ENCODE assay signal across 8 cellular contexts in the genomic region with DNA sequence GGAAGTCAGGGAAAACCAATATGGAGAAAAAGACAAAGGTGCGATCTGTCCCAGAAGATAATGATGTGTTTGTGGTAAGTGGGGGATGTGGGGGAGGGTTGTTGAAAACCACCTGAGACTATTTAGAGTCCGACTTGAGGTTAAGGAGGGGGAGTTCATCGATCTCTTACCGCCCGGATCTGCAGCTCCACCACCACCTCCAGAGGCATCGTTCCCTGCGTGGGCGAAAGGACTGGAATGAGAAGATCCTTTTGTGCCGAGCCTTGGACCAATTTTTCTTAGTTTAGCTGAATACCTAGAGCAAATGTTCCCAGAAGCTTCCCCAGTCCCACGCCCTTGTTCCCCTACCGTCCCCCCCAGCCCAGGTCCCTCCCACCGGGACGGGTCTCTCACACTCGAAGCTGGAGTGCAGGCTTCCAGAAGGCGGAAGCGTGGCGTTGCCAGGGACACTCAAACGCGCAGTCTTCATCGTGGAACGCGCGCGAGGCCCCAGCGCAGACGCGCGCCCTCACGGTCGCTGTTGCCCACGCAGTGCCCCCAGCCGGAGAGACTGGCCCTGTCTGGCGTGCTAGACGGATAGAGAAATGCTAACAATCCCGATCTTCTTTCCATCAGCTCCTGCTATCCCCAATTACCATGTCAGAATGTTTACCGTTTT. TPM values are rescaled to one million over a fixed set of nuclear protein-coding genes. Genes with fewer than 3 reads are reported as not detected.
DNase-seq lines count a peak whose midpoint lies in the region; ATAC-seq, FAIRE-seq and TF ChIP-seq lines count a peak whose summit lies in the region.

TSS of gene SPATA6L (minus strand) at position 439 of the 658 bp plus-strand sequence. CDS start at position 209, 230 bp downstream.

- H4K20me1 ChIP-seq in astrocyte (ENCODE audit: insufficient read depth, low read length) = no peaks in the 10 kb centered on the region

- H3K4me3 ChIP-seq in GM12864 (ENCODE audit: low read depth, low read length) (peak within 1 kb of the TSS; percentile 57), astrocyte (ENCODE audit: insufficient read depth, low read depth, low read length) (peak within 1 kb of the TSS; percentile 55), right cardiac atrium (ENCODE audit: low read length) (peak within 1 kb of the TSS; percentile 60)

- H2AFZ ChIP-seq in astrocyte (ENCODE audit: low read depth, low read length) = peak within 1 kb of the TSS; percentile 62

- 1% methylated on average over 36 of the region's 36 CpGs for WGBS in right cardiac atrium

- ATAC-seq in T-cell (replicated peaks in 1 of 4) (peak; percentile 14 to 39 (median 34)), right cardiac atrium (peak; percentile 81), HG03135 (IDR thresholded peaks at IDR 0.05; ENCODE audit: unreplicated experiment) (no peak), GM18870 (IDR thresholded peaks at IDR 0.05; ENCODE audit: unreplicated experiment) (no peak)

- TF ChIP-seq EP300 in Ishikawa (IDR thresholded peaks at IDR 0.05; ENCODE audit: borderline replicate concordance) = no peak

- TF ChIP-seq CTCF in GM12864 (IDR thresholded peaks at IDR 0.05; ENCODE audit: low read depth, low read length, missing control alignments) = no peak
- no peak for TF ChIP-seq CTCF in astrocyte (IDR thresholded peaks at IDR 0.05; ENCODE audit: insufficient read depth, low read depth, low read length)

- H3K4me1 ChIP-seq in astrocyte (ENCODE audit: insufficient read depth, low read length) = peaks cover 26% of the 10 kb centered on the region
- peaks cover 4% of the 10 kb centered on the region for H3K4me1 ChIP-seq in right cardiac atrium (ENCODE audit: control insufficient read depth, insufficient read depth, low read length)

- H3K27ac ChIP-seq in astrocyte (ENCODE audit: low read depth, low read length) = no peak within 1 kb of the TSS
- no peak within 1 kb of the TSS for H3K27ac ChIP-seq in right cardiac atrium (ENCODE audit: low read length)

- TF ChIP-seq RAD21 in Ishikawa (IDR thresholded peaks at IDR 0.05; ENCODE audit: low read depth) = no peak

- H3K4me1 Mint-ChIP-seq in T-cell = peaks cover 73 to 78% (median 76%) of the 10 kb centered on the region in 3 donors
- H3K4me1 Mint-ChIP-seq in astrocyte (ENCODE audit: low read depth, unreplicated experiment) = peaks cover 30% of the 10 kb centered on the region

- H3K27me3 ChIP-seq in astrocyte (ENCODE audit: insufficient read depth, low read length) = no peaks in the 10 kb centered on the region
- H3K27me3 ChIP-seq in right cardiac atrium (ENCODE audit: control insufficient read depth, insufficient read depth) = no peaks in the 10 kb centered on the region

- DNase-seq in GM12864 (ENCODE audit: low read depth) (no peak), T-cell (peak in 25 of 34 experiments; percentile 6 to 51 (median 30)), astrocyte (ENCODE audit: low read depth) (peak; percentile 33), right cardiac atrium (peak; percentile 80 to 92 (median 88)), pons (ENCODE audit: low spot score) (peak; percentile 46)

- FAIRE-seq in astrocyte (lab: Jason Lieb, UNC) = no peak

- peak within 1 kb of the TSS; percentile 91 for H3K4me2 ChIP-seq in astrocyte (ENCODE audit: low read length)

- H3K36me3 Mint-ChIP-seq in T-cell = no peaks in the 10 kb centered on the region
- peaks cover 3% of the 10 kb centered on the region for H3K36me3 Mint-ChIP-seq in astrocyte (ENCODE audit: low read depth, unreplicated experiment)

- intact Hi-C loops in right cardiac atrium (cut with DNase I) = loop anchor here in 1 of 4 donors (10.0 kb wide), 1 partner anchor 69 kb away; no protein-coding TSS in a partner anchor

- H3K27ac Mint-ChIP-seq in T-cell (peak within 1 kb of the TSS; percentile 81 to 90), astrocyte (ENCODE audit: unreplicated experiment) (peak within 1 kb of the TSS; percentile 83)

- peaks cover 8% of the 10 kb centered on the region for H3K79me2 ChIP-seq in astrocyte (ENCODE audit: insufficient read depth, low read length)

- H3K9me3 ChIP-seq in astrocyte (ENCODE audit: insufficient read depth, low read depth, low read length) (no peaks in the 10 kb centered on the region), right cardiac atrium (ENCODE audit: control insufficient read depth, low read length) (no peaks in the 10 kb centered on the region)

- peak within 1 kb of the TSS; percentile 67 for H3K9ac ChIP-seq in astrocyte (ENCODE audit: low read length)

- H3K27me3 Mint-ChIP-seq in T-cell (no peaks in the 10 kb centered on the region), astrocyte (ENCODE audit: low read depth, unreplicated experiment) (no peaks in the 10 kb centered on the region)

- H3K4me3 Mint-ChIP-seq in T-cell = peak within 1 kb of the TSS; percentile 80 to 96 (median 83)
- peak within 1 kb of the TSS; percentile 85 for H3K4me3 Mint-ChIP-seq in astrocyte (ENCODE audit: unreplicated experiment)

- no peaks in the 10 kb centered on the region for H3K9me3 Mint-ChIP-seq in T-cell
- no peaks in the 10 kb centered on the region for H3K9me3 Mint-ChIP-seq in astrocyte (ENCODE audit: unreplicated experiment)

- CTCF ChIA-PET in T-cell (lab: Charles Lee) = interaction anchor here (0.6 to 1.5 kb wide), 7 partner anchors 12 to 126 kb away, joined by 3 to 7 read pairs (median 3); partner anchors contain the start of genes CDC37L1 (in 1 of the 2) and RCL1 (in 1 of the 2)

- H3K36me3 ChIP-seq in astrocyte (ENCODE audit: insufficient read depth, low read length) = no peaks in the 10 kb centered on the region

- POLR2A ChIA-PET in T-cell (lab: Charles Lee) = interaction anchor here in 1 of 2 donors (0.6 to 1.6 kb wide), 2 partner anchors 74 to 126 kb away, joined by 3 to 6 read pairs; no protein-coding TSS in a partner anchor

TF ChIP-seq in Ishikawa, 13 proteins besides CTCF, POLR2A, EP300 and RAD21:
- TF ChIP-seq TEAD4 (IDR thresholded peaks at IDR 0.05) = 0 out of 2 replicates have a peak, but pooled peaks have one; percentile 23
- TF ChIP-seq NFIC (IDR thresholded peaks at IDR 0.05) = 0 out of 2 replicates have a peak, but pooled peaks have one; percentile 11
- TF ChIP-seq TAF1 (IDR thresholded peaks at IDR 0.05; ENCODE audit: low read depth) = no peak
- TF ChIP-seq, protein P1, sequence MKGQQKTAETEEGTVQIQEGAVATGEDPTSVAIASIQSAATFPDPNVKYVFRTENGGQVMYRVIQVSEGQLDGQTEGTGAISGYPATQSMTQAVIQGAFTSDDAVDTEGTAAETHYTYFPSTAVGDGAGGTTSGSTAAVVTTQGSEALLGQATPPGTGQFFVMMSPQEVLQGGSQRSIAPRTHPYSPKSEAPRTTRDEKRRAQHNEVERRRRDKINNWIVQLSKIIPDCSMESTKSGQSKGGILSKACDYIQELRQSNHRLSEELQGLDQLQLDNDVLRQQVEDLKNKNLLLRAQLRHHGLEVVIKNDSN (IDR thresholded peaks at IDR 0.05) = no peak
- TF ChIP-seq EGR1 (IDR thresholded peaks at IDR 0.05) = peak; percentile 70
- no peak for TF ChIP-seq CEBPB (IDR thresholded peaks at IDR 0.05)
- TF ChIP-seq, protein P2, sequence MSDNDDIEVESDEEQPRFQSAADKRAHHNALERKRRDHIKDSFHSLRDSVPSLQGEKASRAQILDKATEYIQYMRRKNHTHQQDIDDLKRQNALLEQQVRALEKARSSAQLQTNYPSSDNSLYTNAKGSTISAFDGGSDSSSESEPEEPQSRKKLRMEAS (IDR thresholded peaks at IDR 0.05) = peak; percentile 83

RNA-seq across cellular contexts. Expression of gene SPATA6L, which starts in this region (rescaled TPM):
- total RNA-seq in T-cell = 1 to 10 TPM; 1.2 to 5.2 (median 2.5) TPM
- total RNA-seq in astrocyte = 2.8 and 3.6 TPM in 2 replicates
- 1 to 10 TPM; 1.4 to 1.7 (median 1.6) TPM for total RNA-seq in right cardiac atrium
- polyA plus RNA-seq in right cardiac atrium = 0.59 TPM

Comparison
In these comparisons a context has a peak if more than half of its experiments do, and no peak if none do; other contexts are left out.
1. ATAC-seq: peak in T-cell (4 of 4) and right cardiac atrium (2 of 2); none in HG03135 (single experiment) and GM18870 (single experiment).
2. Peak in every context shown above with its lines, with median percentiles within 50 percentile points of each other: H3K4me3 ChIP-seq.